ENCODE assay signal across 8 cellular contexts in the genomic region with DNA sequence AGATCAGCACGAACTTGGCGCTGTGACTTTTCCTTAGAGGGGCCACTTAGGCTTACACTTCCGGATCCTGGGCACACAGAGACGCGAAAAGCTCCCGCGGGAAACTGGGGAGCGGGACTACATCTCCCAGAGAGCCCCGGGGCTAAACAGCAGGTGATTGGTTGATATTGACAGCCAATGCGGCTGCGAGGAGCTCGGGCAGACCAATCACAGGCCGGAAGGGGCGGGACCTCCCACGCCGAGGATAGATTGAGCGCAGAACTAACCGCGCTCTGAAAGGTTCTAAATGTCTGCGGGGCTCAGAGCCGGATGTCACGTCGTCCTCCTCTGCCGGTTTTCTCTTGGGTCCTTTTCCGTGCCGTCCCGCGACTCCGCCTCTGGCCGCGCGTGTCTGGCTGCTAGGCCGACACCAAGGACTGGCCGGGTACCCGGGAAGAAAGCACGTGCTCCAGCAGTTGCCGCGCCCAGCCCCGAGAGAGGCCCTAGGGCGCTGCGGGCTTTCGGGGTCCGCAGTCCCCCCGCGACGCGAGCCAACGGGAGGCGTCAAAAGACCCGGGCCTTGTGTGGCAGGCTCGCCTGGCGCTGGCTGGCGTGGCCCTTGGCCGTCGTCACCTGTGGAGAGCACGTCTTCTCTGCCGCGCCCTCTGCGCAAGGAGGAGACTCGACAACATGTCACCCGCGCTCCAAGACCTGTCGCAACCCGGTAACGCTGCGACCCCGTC. TPM values are rescaled to one million over a fixed set of nuclear protein-coding genes. Genes with fewer than 3 reads are reported as not detected.
DNase-seq lines count a peak whose midpoint lies in the region; ATAC-seq and TF ChIP-seq lines count a peak whose summit lies in the region.

A gene (plus strand): TSS at position 258 of the 722 bp plus-strand sequence. CDS start 412 bp downstream, at position 670.

- H3K36me3 Mint-ChIP-seq in central memory CD8-positive, alpha-beta T cell (ENCODE audit: insufficient read depth), result peaks cover 13% of the 10 kb centered on the region

- DNase-seq in AG08396 (ENCODE audit: low spot score) (peak; percentile 99), NCI-H345 treated with DMSO at 0.1 percent for 48 hours (lab: John Stamatoyannopoulos, UW; ENCODE audit: unreplicated experiment) (peak; percentile 98), inferior parietal cortex (ENCODE audit: extremely low spot score) (peak; percentile 99), spleen (peak; percentile 96)
- DNase-seq in activated CD4-positive, CD25-positive, alpha-beta regulatory T cell (lab: John Stamatoyannopoulos, UW), result peak; percentile 90 to 94 (median 94)
- peak; percentile 92 to 94 for DNase-seq in central memory CD8-positive, alpha-beta T cell (ENCODE audit: low spot score in 2 of 2)

- H3K27ac ChIP-seq in spleen, result peak within 1 kb of the TSS; percentile 80 to 96 (median 92)

- peak; percentile 98 for ATAC-seq in GM19023 (IDR thresholded peaks at IDR 0.05; ENCODE audit: unreplicated experiment)
- ATAC-seq in HG03280 (IDR thresholded peaks at IDR 0.05; ENCODE audit: unreplicated experiment), result peak; percentile 99
- ATAC-seq in central memory CD8-positive, alpha-beta T cell (replicated peaks; ENCODE audit: extremely low read depth, poor library complexity, severe bottlenecking), result peak; percentile 93

- peak in 2 of 3 donors; percentile 28 to 89 for TF ChIP-seq POLR2A in spleen (IDR thresholded peaks at IDR 0.05)

- H3K27me3 ChIP-seq in spleen (replicated peaks in 1 of 7), result peaks cover 0 to 5% (median 0%) of the 10 kb centered on the region in 7 donors

- peaks cover 7% of the 10 kb centered on the region for H3K27me3 Mint-ChIP-seq in central memory CD8-positive, alpha-beta T cell

- WGBS in spleen, 5 donors, result 0 to 1% (median 0%) methylated on average over 35 to 67 of the region's 67 CpGs

- H3K4me1 ChIP-seq in spleen, result peaks cover 10 to 50% (median 36%) of the 10 kb centered on the region in 6 donors

- H3K36me3 ChIP-seq in spleen, result no peaks in the 10 kb centered on the region

- intact Hi-C loops in spleen (cut with DNase I; ENCODE audit: low total_unique reads), result no loop called here

- H3K4me3 Mint-ChIP-seq in central memory CD8-positive, alpha-beta T cell, result peak within 1 kb of the TSS; percentile 95

- TF ChIP-seq CTCF in spleen (IDR thresholded peaks at IDR 0.05 in 8 of 11, conservative IDR thresholded peaks at IDR 0.05 in 3 of 11), result peak in 1 of 11 experiments; percentile 30

- H3K9me3 ChIP-seq in spleen, result no peaks in the 10 kb centered on the region

- peak within 1 kb of the TSS; percentile 99 for H3K27ac Mint-ChIP-seq in central memory CD8-positive, alpha-beta T cell (ENCODE audit: low read depth)

- H3K4me3 ChIP-seq in spleen, result peak within 1 kb of the TSS; percentile 74 to 99 (median 90)

- H3K9me3 Mint-ChIP-seq in central memory CD8-positive, alpha-beta T cell, result no peaks in the 10 kb centered on the region

- peaks cover 39% of the 10 kb centered on the region for H3K4me1 Mint-ChIP-seq in central memory CD8-positive, alpha-beta T cell

RNA-seq across cellular contexts. Expression of the gene that starts here (rescaled TPM):
- 10 to 100 TPM; 39.1 to 65.4 (median 46.5) TPM for total RNA-seq in spleen
- 1 to 10 TPM; 4.4 to 7.0 (median 4.6) TPM for polyA plus RNA-seq in spleen

Comparison
In these comparisons a context has a peak if more than half of its experiments do, and no peak if none do; other contexts are left out.
1. Peak in every context shown above with its lines: DNase-seq, ATAC-seq, H3K4me3 ChIP-seq and H3K27ac ChIP-seq.